27 cellular contexts compared by ENCODE assay signal in the genomic region with DNA sequence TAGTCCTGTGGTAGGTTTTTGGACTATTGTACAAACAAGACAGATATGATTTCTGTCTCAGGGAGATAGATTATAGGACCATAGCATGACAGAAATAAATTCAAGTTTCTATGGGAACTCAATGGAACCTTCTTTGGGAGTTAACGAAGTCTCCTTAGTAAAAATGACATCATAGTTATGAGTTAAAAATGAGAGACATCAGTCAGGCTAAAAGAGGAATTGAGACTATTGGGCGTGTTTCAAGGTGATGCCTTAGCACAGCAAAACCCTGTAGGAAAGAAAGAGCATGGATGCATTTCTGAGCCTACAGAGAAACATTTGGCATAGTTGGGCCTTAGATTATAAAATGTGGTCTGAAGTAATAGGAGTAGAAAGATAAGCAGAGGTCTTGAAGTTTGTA.
"Had no signal": no experiment of that assay in that cellular context is flagged by ENCODE, and none has a peak within 500 bp of the region (broad histone marks: within the 10 kb centered on the region; RNA-seq: fewer than 3 reads in every experiment).

No MANE protein-coding gene starts in this region.

- DNase-seq: stimulated activated CD4-positive, alpha-beta T cell treated with anti-CD3 and anti-CD28 coated beads, Interleukin-2, amount 100 ng/mL, for 48 hours; stimulated activated CD4-positive, alpha-beta T cell treated with anti-CD3 and anti-CD28 coated beads, Interleukin-4, amount 100 ng/mL, for 1 hour; stimulated activated CD4-positive, alpha-beta T cell treated with anti-CD3 and anti-CD28 coated beads, Interleukin-4, amount 100 ng/mL, for 24 hours; stimulated activated CD4-positive, alpha-beta T cell treated with anti-CD3 and anti-CD28 coated beads, Interleukin-4, amount 100 ng/mL, for 4 hours; stimulated activated CD8-positive, alpha-beta memory T cell treated with anti-CD3 and anti-CD28 coated beads, Interleukin-4, amount 100 ng/mL, for 48 hours; stimulated activated naive B cell treated with anti-CD40 and anti-IgM and Interleukin-4, amounts not matched to agents 10 μg/mL and 1 μg/mL and 100 μg/mL, for 72 hours; stimulated activated naive CD4-positive, alpha-beta T cell; stimulated activated naive CD4-positive, alpha-beta T cell treated with Interleukin-2 at 50 U/mL for 16 hours; stimulated activated naive CD8-positive, alpha-beta T cell treated with anti-CD3 and anti-CD28 coated beads, Interleukin-15, amount 100 ng/mL, for 72 hours; stimulated activated naive CD8-positive, alpha-beta T cell treated with anti-CD3 and anti-CD28 coated beads, Interleukin-15, Interleukin-2, amounts not matched to agents 100 U/mL and 50 U/mL, for 24 hours; stomach; substantia nigra; testis; thyroid gland; tibial artery; transverse colon; trophoblast cell; upper lobe of right lung; uterus had no signal

- FAIRE-seq: urothelium cell line had no signal

- H3K9me3 ChIP-seq: testis, thoracic aorta, thyroid gland, transverse colon, upper lobe of right lung, uterus, vagina had no signal

- H3K27ac ChIP-seq: stomach, suprapubic skin, testis, thoracic aorta, thyroid gland, tibial artery, tibial nerve, transverse colon, upper lobe of left lung, upper lobe of right lung, uterus, vagina had no signal

- H3K27me3 ChIP-seq: stomach, suprapubic skin, testis, thyroid gland, tibial artery, tibial nerve, transverse colon, upper lobe of left lung, upper lobe of right lung, uterus, vagina had no signal

- H3K36me3 ChIP-seq: stomach, suprapubic skin, thoracic aorta, thyroid gland, tibial artery, tibial nerve, transverse colon, upper lobe of left lung, upper lobe of right lung, uterus, vagina had no signal

- H3K4me3 ChIP-seq: stomach, suprapubic skin, testis, thoracic aorta, thyroid gland, tibial artery, tibial nerve, transverse colon, upper lobe of left lung, upper lobe of right lung, uterus, vagina had no signal

- ATAC-seq: stimulated activated effector memory CD8-positive, alpha-beta T cell treated with anti-CD3 and anti-CD28 coated beads, Interleukin-12 subunit alpha, Interleukin-12 subunit beta, amount 100 ng/mL, for 72 hours; stimulated activated memory B cell treated with anti-CD40 and anti-IgM and Interleukin-4, amounts not matched to agents 10 μg/mL and 1 μg/mL and 100 μg/mL, for 72 hours; stimulated activated naive B cell treated with anti-CD40 and anti-IgM and Interleukin-4, amounts not matched to agents 10 μg/mL and 1 μg/mL and 100 μg/mL, for 72 hours; stimulated activated naive CD8-positive, alpha-beta T cell treated with anti-CD3 and anti-CD28 coated beads, Interleukin-15, amount 100 ng/mL, for 72 hours; stimulated activated naive CD8-positive, alpha-beta T cell treated with anti-CD3 and anti-CD28 coated beads, Interleukin-15, Interleukin-2, amounts not matched to agents 100 U/mL and 50 U/mL, for 24 hours; upper lobe of right lung had no signal

- H3K4me1 ChIP-seq: stomach, suprapubic skin, testis, thyroid gland, tibial artery, tibial nerve, transverse colon, upper lobe of left lung, upper lobe of right lung, uterus, vagina had no signal
